8 cellular contexts compared by ENCODE assay signal in genomic region chr1:84107538-84107937, GRCh38. TPM values are rescaled to one million over a fixed set of nuclear protein-coding genes. Genes with fewer than 3 reads are reported as not detected.
A peak's percentile ranks its signal among the peaks of the same experiment; 100 is the strongest.
DNase-seq lines count a peak whose midpoint lies in the region; ATAC-seq, FAIRE-seq and TF ChIP-seq lines count a peak whose summit lies in the region.
"Not testable (repeated sequence)": the region's sequence is repeated elsewhere in the genome, so short reads cannot be mapped to it uniquely, and the experiment has no call there.

No MANE protein-coding gene starts in this region.

- peak overlapping the region; percentile 38 for H3K27ac Mint-ChIP-seq in chondrocyte (ENCODE audit: unreplicated experiment)

- peak overlapping the region; percentile 10 for H3K4me2 ChIP-seq in keratinocyte (ENCODE audit: control insufficient read depth, extremely low read depth, insufficient read depth, low read depth, low read length)

- not testable (repeated sequence) for H3K36me3 ChIP-seq in keratinocyte (ENCODE audit: control insufficient read depth in 2 of 2, extremely low read depth in 1 of 2, insufficient read depth in 2 of 2, low read length in 2 of 2)

- H3K27ac ChIP-seq in keratinocyte (ENCODE audit: control insufficient read depth, insufficient read depth, low read length) = not testable (repeated sequence)

- not testable (repeated sequence) for H3K9me3 ChIP-seq in keratinocyte (ENCODE audit: control insufficient read depth, low read depth, low read length)

- H3K4me1 ChIP-seq in keratinocyte (ENCODE audit: control insufficient read depth, extremely low read depth, insufficient read depth, low read length) = peaks cover 21% of the 10 kb centered on the region

- not testable (repeated sequence) for H3K9me3 Mint-ChIP-seq in chondrocyte (ENCODE audit: low read depth)

- not testable (repeated sequence) for H3K4me3 Mint-ChIP-seq in chondrocyte (ENCODE audit: unreplicated experiment)

- not testable (repeated sequence) for H3K79me2 ChIP-seq in keratinocyte (ENCODE audit: control insufficient read depth, insufficient read depth, low read length)

- H3K4me1 Mint-ChIP-seq in chondrocyte (ENCODE audit: low read depth) = peaks cover 31% of the 10 kb centered on the region

- H3K4me3 ChIP-seq in AG04449 (ENCODE audit: low read depth, low read length) = not testable (repeated sequence)
- peak overlapping the region in 1 of 3 experiments; percentile 10 for H3K4me3 ChIP-seq in keratinocyte (ENCODE audit: control insufficient read depth in 2 of 3, extremely low read depth in 1 of 3, insufficient read depth in 2 of 3, low read depth in 1 of 3, low read length in 3 of 3)

- not testable (repeated sequence) for TF ChIP-seq CTCF in AG04449 (IDR thresholded peaks at IDR 0.05; ENCODE audit: insufficient read depth, low read length, missing control alignments); chondrocyte (IDR thresholded peaks at IDR 0.05); keratinocyte (optimal IDR thresholded peaks at IDR 0.05 in 1 of 3, IDR thresholded peaks at IDR 0.05 in 1 of 3, conservative IDR thresholded peaks at IDR 0.05 in 1 of 3; ENCODE audit: extremely low read depth in 1 of 3, insufficient read depth in 2 of 3, low read length in 3 of 3)

- dilution Hi-C loops in keratinocyte (cut with MboI; ENCODE audit: extremely low pct_ligation_motif_present, low sequenced_read_pairs) = not testable (repeated sequence)

- not testable (repeated sequence) for H3K9me1 ChIP-seq in keratinocyte (ENCODE audit: control insufficient read depth, extremely low read depth, insufficient read depth, low read length)

- H3K27me3 Mint-ChIP-seq in chondrocyte (ENCODE audit: low read depth) = not testable (repeated sequence)

- CTCF ChIA-PET in AG04449 (lab: Yijun Ruan, JAX) = interaction anchor here (1.0 to 1.3 kb wide), 2 partner anchors 16 to 175 kb away, joined by 3 read pairs; no protein-coding TSS in a partner anchor

- DNase-seq in AG04449 (ENCODE audit: low read depth, low spot score) (peak; percentile 52), RKO (ENCODE audit: low spot score) (peak; percentile 43)
- DNase-seq in chondrocyte (ENCODE audit: low spot score); keratinocyte (ENCODE audit: low read depth, low spot score): not testable (repeated sequence)

- POLR2A ChIA-PET in AG04449 (lab: Yijun Ruan, JAX) = not testable (repeated sequence)

- H3K27me3 ChIP-seq in keratinocyte (ENCODE audit: control insufficient read depth, extremely low read depth, insufficient read depth, low read length) = not testable (repeated sequence)

- not testable (repeated sequence) for H3K36me3 Mint-ChIP-seq in chondrocyte (ENCODE audit: low read depth)

- H4K20me1 ChIP-seq in keratinocyte (ENCODE audit: control insufficient read depth, extremely low read depth, insufficient read depth, low read length) = not testable (repeated sequence)

- peak; percentile 76 for FAIRE-seq in keratinocyte (lab: Jason Lieb, UNC)

- ATAC-seq in GM18508 (IDR thresholded peaks at IDR 0.05; ENCODE audit: insufficient read depth, unreplicated experiment) (peak; percentile 56), GM19463 (IDR thresholded peaks at IDR 0.05; ENCODE audit: unreplicated experiment) (peak; percentile 69), HG02763 (IDR thresholded peaks at IDR 0.05; ENCODE audit: unreplicated experiment) (peak; percentile 69), HG03439 (IDR thresholded peaks at IDR 0.05; ENCODE audit: unreplicated experiment) (peak; percentile 65)

- H3K9ac ChIP-seq in keratinocyte (ENCODE audit: control insufficient read depth, extremely low read depth, insufficient read depth, low read length) = not testable (repeated sequence)

- not testable (repeated sequence) for H2AFZ ChIP-seq in keratinocyte (ENCODE audit: control insufficient read depth, low read length)

RNA-seq across cellular contexts. Expression of gene PRKACB, which starts 36.5 kb away (rescaled TPM):
- 34.9 to 44.2 TPM (median 43.1 TPM) in 3 replicates for total RNA-seq in chondrocyte
- polyA plus RNA-seq in keratinocyte = 9.4 to 15.3 TPM (median 11.2 TPM) in 3 replicates
- 15.4 TPM for polyA plus RNA-seq in keratinocyte (2011; ENCODE audit: low read depth)
- polyA plus RNA-seq in keratinocyte (2011; cell fraction: cytosol; rRNA removed) = 10.0 and 21.2 TPM in 2 replicates
- polyA plus RNA-seq in keratinocyte (2011; cell fraction: nucleus; rRNA removed) = 10.1 and 14.5 TPM in 2 replicates
- polyA plus RNA-seq in keratinocyte (2012; ENCODE audit: low replicate concordance) = 4.8 and 11.5 TPM in 2 replicates
- polyA minus RNA-seq in keratinocyte = 5.0 to 18.6 TPM (median 12.3 TPM) in 3 replicates
- polyA minus RNA-seq in keratinocyte (2011; cell fraction: cytosol; rRNA and poly(A)+ RNA removed) = 17.1 TPM
- 10.0 and 20.6 TPM in 2 replicates for polyA minus RNA-seq in keratinocyte (2011; cell fraction: nucleus; rRNA and poly(A)+ RNA removed)
